ENCODE assay signal across 8 cellular contexts in the genomic region with DNA sequence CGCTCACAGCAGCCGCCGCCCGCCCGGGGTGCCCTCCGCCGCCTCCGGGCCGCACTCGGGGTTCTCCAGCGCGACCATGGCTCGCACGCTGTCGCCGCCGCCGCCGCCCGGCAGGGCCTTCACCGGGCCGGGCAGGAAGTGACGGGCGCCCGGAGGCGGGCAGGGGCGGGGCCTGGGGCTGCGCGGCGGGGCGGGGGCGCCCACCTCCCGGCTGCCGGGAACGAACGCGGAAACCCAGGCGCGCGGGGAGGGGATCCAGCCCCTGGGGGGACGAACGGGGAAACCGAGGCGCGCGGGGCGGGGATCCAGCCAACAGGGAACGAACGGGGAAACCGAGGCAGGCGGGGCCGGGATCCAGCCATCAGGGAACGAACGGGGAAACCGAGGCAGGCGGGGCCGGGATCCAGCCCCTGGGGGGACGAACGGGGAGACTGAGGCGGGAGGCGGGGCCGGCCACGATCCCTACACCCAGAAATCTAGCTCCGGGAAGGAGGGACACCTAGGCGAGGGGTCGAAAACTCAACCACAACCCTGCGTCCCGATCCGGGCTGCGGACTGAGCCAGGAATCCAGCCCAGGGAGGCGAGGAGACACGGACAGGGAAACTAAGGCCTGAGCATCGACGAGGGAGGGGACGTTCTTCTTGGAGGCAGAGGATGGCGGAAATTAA. TPM values are rescaled to one million over a fixed set of nuclear protein-coding genes. Genes with fewer than 3 reads are reported as not detected.
DNase-seq lines count a peak whose midpoint lies in the region; ATAC-seq and TF ChIP-seq lines count a peak whose summit lies in the region.

Gene R3HDM4 (minus strand): TSS at position 140 of the 669 bp plus-strand sequence. CDS start 62 bp downstream, at position 78.

- no peaks in the 10 kb centered on the region for H3K36me3 ChIP-seq in heart left ventricle
- H3K36me3 ChIP-seq in trophoblast cell (ENCODE audit: control insufficient read depth in 1 of 2, insufficient read depth in 2 of 2, low read length in 2 of 2), result peaks cover 0 to 2% of the 10 kb centered on the region in 2 experiments
- no peaks in the 10 kb centered on the region for H3K36me3 ChIP-seq in transverse colon

- ATAC-seq in GM18498 (IDR thresholded peaks at IDR 0.05; ENCODE audit: unreplicated experiment) (peak; percentile 64), T-cell (replicated peaks in 1 of 4) (peak; percentile 58 to 63 (median 62)), heart left ventricle (peak; percentile 79 to 95 (median 90))

- H4K12ac ChIP-seq in trophoblast cell (ENCODE audit: low read depth, low read length), result peak within 1 kb of the TSS; percentile 81

- no peaks in the 10 kb centered on the region for H3K9me3 ChIP-seq in heart left ventricle
- peaks cover 4% of the 10 kb centered on the region for H3K9me3 ChIP-seq in trophoblast cell (ENCODE audit: insufficient read depth, low read depth, low read length)
- no peaks in the 10 kb centered on the region for H3K9me3 ChIP-seq in transverse colon

- peak within 1 kb of the TSS; percentile 82 for H2BK120ac ChIP-seq in trophoblast cell (ENCODE audit: insufficient read depth, low read length, poor library complexity)

- 0 to 1% (median 1%) methylated on average over 52 to 76 of the region's 76 CpGs for WGBS in adipose tissue, 3 donors
- 0 to 1% (median 0%) methylated on average over 39 to 76 of the region's 76 CpGs for WGBS in heart left ventricle, 4 donors
- WGBS in trophoblast cell (ENCODE audit: extremely low coverage, insufficient coverage, insufficient read length), result no CpG with 5 or more reads among the region's 76 CpGs
- 2% methylated on average over 33 of the region's 76 CpGs; no CpG with 5 or more reads in 1 of the 2 donors for WGBS in transverse colon (ENCODE audit: low coverage in 1 of 2), 2 donors

- DNase-seq in HPDE6-E6E7 (ENCODE audit: extremely low spot score), result peak; percentile 63
- DNase-seq in T-cell, result peak; percentile 66 to 88 (median 81)
- peak; percentile 84 to 93 (median 87) for DNase-seq in heart left ventricle
- peak in 1 of 2 donors; percentile 70 for DNase-seq in trophoblast cell
- DNase-seq in transverse colon, result peak; percentile 89
- DNase-seq in foreskin melanocyte, result no peak

- peak within 1 kb of the TSS; percentile 88 for H3K4me2 ChIP-seq in trophoblast cell (ENCODE audit: low read length)

- peak within 1 kb of the TSS; percentile 87 for H4K8ac ChIP-seq in trophoblast cell (ENCODE audit: low read depth, low read length)

- H3K36me3 Mint-ChIP-seq in T-cell, result peaks cover 11% of the 10 kb centered on the region

- H3K27me3 Mint-ChIP-seq in T-cell, result peaks cover 0 to 5% of the 10 kb centered on the region in 2 donors

- H3K18ac ChIP-seq in trophoblast cell (ENCODE audit: low read length), result peak within 1 kb of the TSS; percentile 94

- peak within 1 kb of the TSS; percentile 99 for H3K4ac ChIP-seq in trophoblast cell (ENCODE audit: low read depth, low read length)

- peak within 1 kb of the TSS; percentile 22 for H2AK5ac ChIP-seq in trophoblast cell (ENCODE audit: low read length)

- no peaks in the 10 kb centered on the region for H3K9me3 Mint-ChIP-seq in T-cell

- in situ Hi-C loops in transverse colon (cut with MboI; ENCODE audit: low pct_ligation_motif_present in 1 of 4, low pct_unique_long_range_greater_than_20kb in 1 of 4, low sequenced_read_pairs in 3 of 4), result no loop called here

- no peak for TF ChIP-seq EP300 in transverse colon (IDR thresholded peaks at IDR 0.05; ENCODE audit: low read depth)

- peak within 1 kb of the TSS; percentile 3 for H2BK12ac ChIP-seq in trophoblast cell (ENCODE audit: low read length)

- no peak within 1 kb of the TSS for H3K23ac ChIP-seq in trophoblast cell (ENCODE audit: low read length)

- TF ChIP-seq POLR2A in heart left ventricle (IDR thresholded peaks at IDR 0.05), result peak in 1 of 2 donors; percentile 51
- peak; percentile 54 for TF ChIP-seq POLR2A in transverse colon (IDR thresholded peaks at IDR 0.05)

- peaks cover 13 to 23% (median 18%) of the 10 kb centered on the region in 9 donors for H3K27me3 ChIP-seq in heart left ventricle
- peaks cover 13% of the 10 kb centered on the region for H3K27me3 ChIP-seq in trophoblast cell (ENCODE audit: insufficient read depth, low read length)
- H3K27me3 ChIP-seq in transverse colon, result peaks cover 22% of the 10 kb centered on the region

- H3K4me3 ChIP-seq in heart left ventricle (peak within 1 kb of the TSS; percentile 72 to 99 (median 88)), trophoblast cell (ENCODE audit: low read depth, low read length) (peak within 1 kb of the TSS; percentile 93), transverse colon (peak within 1 kb of the TSS; percentile 89 to 99 (median 94))

- intact Hi-C loops in heart left ventricle (cut with DNase I) (loop anchor here in 4 of 10 donors (5.0 kb wide), 3 partner anchors 41 to 251 kb away; partner anchors contain the start of gene RNF126 (in 1 of the 4)), transverse colon (cut with DNase I; ENCODE audit: low total_unique reads) (loop anchor here (5.0 to 10.0 kb wide), 2 partner anchors 141 to 282 kb away; no protein-coding TSS in a partner anchor)

- peaks cover 7 to 56% (median 19%) of the 10 kb centered on the region in 12 donors for H3K4me1 ChIP-seq in heart left ventricle
- H3K4me1 ChIP-seq in trophoblast cell (ENCODE audit: control insufficient read depth in 1 of 2, insufficient read depth in 2 of 2, low read length in 2 of 2), result peaks cover 13 to 22% of the 10 kb centered on the region in 2 experiments
- H3K4me1 ChIP-seq in transverse colon, result peaks cover 22 to 56% (median 42%) of the 10 kb centered on the region in 4 donors

- CTCF ChIA-PET in T-cell (lab: Charles Lee), result interaction anchor here in 1 of 2 donors (1.0 kb wide), 1 partner anchor 20 kb away, joined by 3 read pairs; the partner anchor contains the start of genes MED16 and RNU6-9

- peak within 1 kb of the TSS; percentile 95 for H3K27ac Mint-ChIP-seq in T-cell

- H2AFZ ChIP-seq in trophoblast cell (ENCODE audit: insufficient read depth, low read length, poor library complexity), result peak within 1 kb of the TSS; percentile 92

- no peak for TF ChIP-seq CTCF in heart left ventricle (IDR thresholded peaks at IDR 0.05)
- no peak for TF ChIP-seq CTCF in transverse colon (IDR thresholded peaks at IDR 0.05)

- peaks cover 9% of the 10 kb centered on the region for H3K79me2 ChIP-seq in trophoblast cell (ENCODE audit: control insufficient read depth, insufficient read depth, low read length, poor library complexity)

- H4K91ac ChIP-seq in trophoblast cell (ENCODE audit: low read depth, low read length), result peak within 1 kb of the TSS; percentile 95

- POLR2A ChIA-PET in T-cell (lab: Charles Lee), result no interaction called here

- peak within 1 kb of the TSS; percentile 79 to 85 (median 84) for H3K4me3 Mint-ChIP-seq in T-cell

- peak within 1 kb of the TSS; percentile 83 for H2BK5ac ChIP-seq in trophoblast cell (ENCODE audit: low read depth, low read length, poor library complexity)

- H3K14ac ChIP-seq in trophoblast cell (ENCODE audit: low read length), result peak within 1 kb of the TSS; percentile 97

- H3K9ac ChIP-seq in trophoblast cell (ENCODE audit: low read length), result peak within 1 kb of the TSS; percentile 85

- H3K4me1 Mint-ChIP-seq in T-cell, result peaks cover 28 to 41% (median 36%) of the 10 kb centered on the region in 3 donors

- peak within 1 kb of the TSS; percentile 26 for H3K27ac ChIP-seq in adipose tissue (ENCODE audit: low read depth, low read length)
- H3K27ac ChIP-seq in heart left ventricle, result peak within 1 kb of the TSS in 11 of 12 donors; percentile 80 to 97 (median 92)
- no peak within 1 kb of the TSS for H3K27ac ChIP-seq in trophoblast cell (ENCODE audit: low read depth, low read length)
- peak within 1 kb of the TSS; percentile 90 to 100 (median 95) for H3K27ac ChIP-seq in transverse colon

- peaks cover 6% of the 10 kb centered on the region for H3K79me1 ChIP-seq in trophoblast cell (ENCODE audit: low read length)

RNA-seq across cellular contexts. Expression of gene R3HDM4, which starts in this region (rescaled TPM):
- 100 to 1,000 TPM; 190 to 252 (median 220) TPM for total RNA-seq in T-cell
- 10 to 100 TPM; 44.6 to 59.1 (median 57.9) TPM for polyA plus RNA-seq in adipose tissue
- 10 to 100 TPM; 17.1 to 35.5 (median 23.8) TPM for total RNA-seq in heart left ventricle
- polyA plus RNA-seq in heart left ventricle, result 10 to 100 TPM; 30.4 to 47.1 TPM
- polyA plus RNA-seq in trophoblast cell (2013), result 51.5 and 52.5 TPM in 2 replicates
- 10 to 100 TPM; 43.8 to 49.4 (median 46.7) TPM for total RNA-seq in transverse colon
